In genomic region chr4:5470318-5470889, GRCh38 we compare ENCODE assay signal across 17 cellular contexts.
"Had no signal": no experiment of that assay in that cellular context is flagged by ENCODE, and none has a peak within 500 bp of the region (broad histone marks: within the 10 kb centered on the region; RNA-seq: fewer than 3 reads in every experiment).

No MANE protein-coding gene starts in this region.

- H3K4me1 ChIP-seq: parathyroid adenoma, suprapubic skin had no signal

- H3K79me2 ChIP-seq: parathyroid adenoma had no signal

- H2AFZ ChIP-seq: parathyroid adenoma had no signal

- H3K27me3 ChIP-seq: suprapubic skin had no signal

- H3K9me3 ChIP-seq: suprapubic skin had no signal

- DNase-seq: activated naive CD4-positive, alpha-beta T cell treated with anti-CD3 and anti-CD28 coated beads, Interleukin-2, amount 10 ng/mL, durations not matched to agents 7 days and 5 days; caudate nucleus; cortex of kidney; effector CD8-positive, alpha-beta T cell; immature natural killer cell; naive thymus-derived CD4-positive, alpha-beta T cell; retina; stimulated activated CD4-positive, alpha-beta T cell treated with anti-CD3 and anti-CD28 coated beads, Interleukin-15, amount 100 ng/mL, for 24 hours; stimulated activated CD4-positive, alpha-beta T cell treated with anti-CD3 and anti-CD28 coated beads, Interleukin-4, amount 100 ng/mL, for 1 hour; stimulated activated naive B cell treated with anti-CD40 and anti-IgM and Interleukin-4, amounts not matched to agents 10 μg/mL and 1 μg/mL and 100 μg/mL, for 72 hours; T-cell; T-helper 9 cell had no signal

- H3K36me3 ChIP-seq: suprapubic skin had no signal

- H3K27ac ChIP-seq: parathyroid adenoma, skin epidermis, suprapubic skin had no signal

- H3K4me3 ChIP-seq: skin epidermis, suprapubic skin had no signal

- ATAC-seq: activated CD4-positive, CD25-positive, alpha-beta regulatory T cell treated with anti-CD3 and anti-CD28 coated beads, Interleukin-2, amount 50 U/mL, for 24 hours; activated T-helper 17 cell treated with anti-CD3 and anti-CD28 coated beads, Interleukin-2, amount 50 U/mL, for 72 hours; naive thymus-derived CD4-positive, alpha-beta T cell; stimulated activated naive B cell treated with anti-CD40 and anti-IgM and Interleukin-4, amounts not matched to agents 10 μg/mL and 1 μg/mL and 100 μg/mL, for 72 hours; T-cell had no signal
